In the genomic region with DNA sequence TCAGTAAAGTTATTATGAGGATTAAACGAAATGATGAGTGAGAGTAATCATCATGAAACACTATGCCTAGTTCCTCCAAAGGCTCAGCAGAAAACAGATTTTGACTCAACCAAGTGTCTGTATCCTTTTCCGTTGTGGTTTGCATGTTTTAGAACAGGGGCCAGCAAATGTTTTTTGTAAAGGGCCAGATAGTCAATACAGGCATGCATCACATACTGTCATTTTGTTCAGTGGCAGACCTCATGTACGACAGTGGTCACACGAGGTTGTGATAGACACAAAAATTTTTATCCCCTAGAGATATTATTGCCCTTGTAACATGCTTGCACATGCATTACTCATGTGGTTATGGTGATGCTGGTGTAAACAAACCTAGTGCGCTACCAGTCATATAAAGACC, we compare ENCODE assay signal across 28 cellular contexts.
DNase-seq lines count a peak whose midpoint lies in the region; ATAC-seq and TF ChIP-seq lines count a peak whose summit lies in the region.
"Had no signal": no experiment of that assay in that cellular context is flagged by ENCODE, and none has a peak within 500 bp of the region (broad histone marks: within the 10 kb centered on the region; RNA-seq: fewer than 3 reads in every experiment).

No MANE protein-coding gene starts in this region.

- peak; percentile 42 to 54 for ATAC-seq in stimulated activated naive B cell treated with anti-CD40 and anti-IgM and Interleukin-4, amounts not matched to agents 10 μg/mL and 1 μg/mL and 100 μg/mL, for 72 hours (replicated peaks)
- ATAC-seq in HG02973 (IDR thresholded peaks at IDR 0.05; ENCODE audit: unreplicated experiment): no peak
- ATAC-seq in GM21515 (IDR thresholded peaks at IDR 0.05; ENCODE audit: unreplicated experiment): no peak
- ATAC-seq: A549; CD8-positive, alpha-beta T cell; GM23338 had no signal

- H3K4me3 ChIP-seq in endodermal cell (ENCODE audit: low read length): no peak overlapping the region
- H3K4me3 ChIP-seq: A549, GM23338, Peyer's patch, SK-N-MC had no signal

- peak; percentile 4 for DNase-seq in KBM-7
- DNase-seq in MV-4-11 (lab: John Stamatoyannopoulos, UW): peak; percentile 77
- peak; percentile 13 for DNase-seq in endodermal cell
- no peak for DNase-seq in stimulated activated naive B cell treated with anti-CD40 and anti-IgM and Interleukin-4, amounts not matched to agents 10 μg/mL and 1 μg/mL and 100 μg/mL, for 72 hours
- no peak for DNase-seq in GF-D8 (lab: John Stamatoyannopoulos, UW)
- DNase-seq: Caco-2; CD8-positive, alpha-beta T cell; H9; IMR-90; MM.1S; NCI-H1105; NCI-H1436 treated with DMSO at 0.1 percent for 48 hours; NCI-H1930; NCI-H2107; NCI-H446; NCI-H524 treated with DMSO at 0.1 percent for 48 hours; NCI-H774; OCI-M1; Peyer's patch; SIG-M5 had no signal

- H3K36me3 Mint-ChIP-seq in endodermal cell (ENCODE audit: low read depth): peaks cover 67% of the 10 kb centered on the region
- H3K36me3 Mint-ChIP-seq in stimulated activated naive B cell treated with anti-CD40 and anti-IgM and Interleukin-4, amounts not matched to agents 10 μg/mL and 1 μg/mL and 100 μg/mL, for 72 hours: no peaks in the 10 kb centered on the region
- H3K36me3 Mint-ChIP-seq: CD8-positive, alpha-beta T cell had no signal

- no peak overlapping the region for H3K9ac ChIP-seq in endodermal cell (ENCODE audit: extremely low read depth, low read length, poor library complexity, severe bottlenecking)
- H3K9ac ChIP-seq: KMS-11 had no signal

- WGBS in endodermal cell (ENCODE audit: insufficient coverage in 1 of 2, insufficient read length in 1 of 2), 2 experiments: 96 to 97% methylated on average over 4 to 5 of the region's 5 CpGs

- peaks cover 63% of the 10 kb centered on the region for H3K36me3 ChIP-seq in endodermal cell (ENCODE audit: control insufficient read depth, insufficient read depth, low read length)
- H3K36me3 ChIP-seq: Peyer's patch had no signal

- H3K4me1 ChIP-seq in endodermal cell (ENCODE audit: control insufficient read depth, insufficient read depth, low read length): peaks cover 14% of the 10 kb centered on the region
- H3K4me1 ChIP-seq: A549, Caco-2, Peyer's patch had no signal

- H3K4me1 Mint-ChIP-seq in endodermal cell: peaks cover 24% of the 10 kb centered on the region
- peaks cover 4 to 5% of the 10 kb centered on the region in 2 donors for H3K4me1 Mint-ChIP-seq in stimulated activated naive B cell treated with anti-CD40 and anti-IgM and Interleukin-4, amounts not matched to agents 10 μg/mL and 1 μg/mL and 100 μg/mL, for 72 hours

- in situ Hi-C loops in KBM-7 (cut with MboI; ENCODE audit: low pct_unique_long_range_greater_than_20kb, low sequenced_read_pairs): loop anchor here (25.0 kb wide), 1 partner anchor 544 kb away; no protein-coding TSS in a partner anchor

- H3K9me3 ChIP-seq in endodermal cell (ENCODE audit: control insufficient read depth, low read length): no peaks in the 10 kb centered on the region
- H3K9me3 ChIP-seq: A549, Caco-2, Peyer's patch had no signal

- no peak overlapping the region for H3K27ac ChIP-seq in endodermal cell (ENCODE audit: low read depth, low read length)
- H3K27ac ChIP-seq: A549, C4-2B, KMS-11, Peyer's patch, SK-N-MC had no signal

- no peaks in the 10 kb centered on the region for H3K9me3 Mint-ChIP-seq in endodermal cell
- H3K9me3 Mint-ChIP-seq in stimulated activated naive B cell treated with anti-CD40 and anti-IgM and Interleukin-4, amounts not matched to agents 10 μg/mL and 1 μg/mL and 100 μg/mL, for 72 hours: no peaks in the 10 kb centered on the region
- H3K9me3 Mint-ChIP-seq: CD8-positive, alpha-beta T cell; GM23338; H9 had no signal

- H3K4me3 Mint-ChIP-seq in endodermal cell: no peak overlapping the region
- no peak overlapping the region for H3K4me3 Mint-ChIP-seq in stimulated activated naive B cell treated with anti-CD40 and anti-IgM and Interleukin-4, amounts not matched to agents 10 μg/mL and 1 μg/mL and 100 μg/mL, for 72 hours
- H3K4me3 Mint-ChIP-seq: B cell; CD8-positive, alpha-beta T cell; GM23338; H9 had no signal

- no peaks in the 10 kb centered on the region for H3K27me3 ChIP-seq in endodermal cell (ENCODE audit: control insufficient read depth, insufficient read depth, low read length, poor library complexity, severe bottlenecking)
- H3K27me3 ChIP-seq: Peyer's patch had no signal

- no peak for TF ChIP-seq CTCF in endodermal cell (conservative IDR thresholded peaks at IDR 0.05)

- no peaks in the 10 kb centered on the region for H3K27me3 Mint-ChIP-seq in endodermal cell (ENCODE audit: insufficient read depth)
- H3K27me3 Mint-ChIP-seq in stimulated activated naive B cell treated with anti-CD40 and anti-IgM and Interleukin-4, amounts not matched to agents 10 μg/mL and 1 μg/mL and 100 μg/mL, for 72 hours: peaks cover 6 to 10% of the 10 kb centered on the region in 2 donors

- no peak overlapping the region for H3K27ac Mint-ChIP-seq in endodermal cell
- peak overlapping the region; percentile 9 for H3K27ac Mint-ChIP-seq in stimulated activated naive B cell treated with anti-CD40 and anti-IgM and Interleukin-4, amounts not matched to agents 10 μg/mL and 1 μg/mL and 100 μg/mL, for 72 hours
- H3K27ac Mint-ChIP-seq: B cell; CD8-positive, alpha-beta T cell; GM23338 had no signal

Comparison
In these comparisons a context has a peak if more than half of its experiments do, and no peak if none do; other contexts are left out.
1. DNase-seq: peak in KBM-7 (single experiment), MV-4-11 (single experiment) and endodermal cell (single experiment); none in stimulated activated naive B cell treated with anti-CD40 and anti-IgM and Interleukin-4, amounts not matched to agents 10 μg/mL and 1 μg/mL and 100 μg/mL, for 72 hours (single experiment) and GF-D8 (single experiment).
2. ATAC-seq: peak in stimulated activated naive B cell treated with anti-CD40 and anti-IgM and Interleukin-4, amounts not matched to agents 10 μg/mL and 1 μg/mL and 100 μg/mL, for 72 hours (2 of 2); none in HG02973 (single experiment) and GM21515 (single experiment).